In genomic region chr1:28421744-28422143, GRCh38 we compare ENCODE assay signal across 27 cellular contexts. TPM values are rescaled to one million over a fixed set of nuclear protein-coding genes. Genes with fewer than 3 reads are reported as not detected.
A peak's percentile ranks its signal among the peaks of the same experiment; 100 is the strongest.
DNase-seq lines count a peak whose midpoint lies in the region; TF ChIP-seq lines count a peak whose summit lies in the region.
"Had no signal": no experiment of that assay in that cellular context is flagged by ENCODE, and none has a peak within 500 bp of the region (broad histone marks: within the 10 kb centered on the region; RNA-seq: fewer than 3 reads in every experiment).

No MANE protein-coding gene starts in this region.

- no peaks in the 10 kb centered on the region for H3K9me3 ChIP-seq in SK-N-MC (ENCODE audit: low read depth, low read length)
- no peaks in the 10 kb centered on the region for H3K9me3 ChIP-seq in esophagus squamous epithelium
- H3K9me3 ChIP-seq: adrenal gland, body of pancreas, HAP-1 had no signal

- no peaks in the 10 kb centered on the region for H3K9me3 Mint-ChIP-seq in activated T-helper 2 cell treated with anti-CD3 and anti-CD28 coated beads, Interferon-gamma antibody, Interleukin-2, Interleukin-4, amounts not matched to agents 10 μg/mL and 5 μg/mL and 100 μg/mL, durations not matched to agents 14 hours and 24 hours and 36 hours
- H3K9me3 Mint-ChIP-seq: activated CD4-positive, alpha-beta memory T cell treated with anti-CD3 and anti-CD28 coated beads for 36 hours; activated naive CD4-positive, alpha-beta T cell treated with anti-CD3 and anti-CD28 coated beads, Interleukin-2, amount 10 ng/mL, durations not matched to agents 7 days and 5 days; activated T-helper 1 cell treated with anti-CD3 and anti-CD28 coated beads, Interleukin-12 subunit alpha, Interleukin-12 subunit beta, Interleukin-2, Interleukin-4 antibody, amounts not matched to agents 30 ng/mL and 10 ng/mL and 1 ng/mL, durations not matched to agents 14 hours and 24 hours and 36 hours; naive thymus-derived CD8-positive, alpha-beta T cell; stimulated activated naive B cell treated with anti-CD40 and anti-IgM and Interleukin-4, amounts not matched to agents 10 μg/mL and 1 μg/mL and 100 μg/mL, for 72 hours; type B pancreatic cell had no signal

- H3K9ac ChIP-seq in SK-N-MC (ENCODE audit: insufficient read length) = no peak overlapping the region

- intact Hi-C loops in esophagus squamous epithelium (cut with DNase I) = no loop called here
- intact Hi-C loops in activated T-helper 2 cell treated with anti-CD3 and anti-CD28 coated beads, Interferon-gamma antibody, Interleukin-2, Interleukin-4, amounts not matched to agents 10 μg/mL and 5 μg/mL and 100 μg/mL, durations not matched to agents 14 hours and 24 hours and 36 hours (cut with micrococcal nuclease) = no loop called here

- H3K4me3 Mint-ChIP-seq in activated T-helper 2 cell treated with anti-CD3 and anti-CD28 coated beads, Interferon-gamma antibody, Interleukin-2, Interleukin-4, amounts not matched to agents 10 μg/mL and 5 μg/mL and 100 μg/mL, durations not matched to agents 14 hours and 24 hours and 36 hours (ENCODE audit: low read depth) = no peak overlapping the region
- H3K4me3 Mint-ChIP-seq: activated CD4-positive, alpha-beta memory T cell treated with anti-CD3 and anti-CD28 coated beads for 36 hours; activated naive CD4-positive, alpha-beta T cell treated with anti-CD3 and anti-CD28 coated beads, Interleukin-2, amount 10 ng/mL, durations not matched to agents 7 days and 5 days; activated T-helper 1 cell treated with anti-CD3 and anti-CD28 coated beads, Interleukin-12 subunit alpha, Interleukin-12 subunit beta, Interleukin-2, Interleukin-4 antibody, amounts not matched to agents 30 ng/mL and 10 ng/mL and 1 ng/mL, durations not matched to agents 14 hours and 24 hours and 36 hours; naive thymus-derived CD8-positive, alpha-beta T cell; stimulated activated naive B cell treated with anti-CD40 and anti-IgM and Interleukin-4, amounts not matched to agents 10 μg/mL and 1 μg/mL and 100 μg/mL, for 72 hours; T-helper 17 cell; type B pancreatic cell had no signal

- no peaks in the 10 kb centered on the region for H3K27me3 ChIP-seq in esophagus squamous epithelium
- H3K27me3 ChIP-seq: adrenal gland, body of pancreas had no signal

- peaks cover 0 to 30% (median 0%) of the 10 kb centered on the region in 3 donors for H3K4me1 ChIP-seq in esophagus squamous epithelium
- H3K4me1 ChIP-seq: HAP-1 had no signal

- TF ChIP-seq CTCF in esophagus squamous epithelium (IDR thresholded peaks at IDR 0.05) = no peak

- H3K36me3 ChIP-seq in SK-N-MC (ENCODE audit: insufficient read depth, low read length) (peaks cover 7% of the 10 kb centered on the region; the same call in 1 of the 2 replicates), esophagus squamous epithelium (peaks cover 0 to 13% (median 0%) of the 10 kb centered on the region in 3 donors)
- H3K36me3 ChIP-seq: adrenal gland, HAP-1 had no signal

- H3K27ac Mint-ChIP-seq in activated T-helper 2 cell treated with anti-CD3 and anti-CD28 coated beads, Interferon-gamma antibody, Interleukin-2, Interleukin-4, amounts not matched to agents 10 μg/mL and 5 μg/mL and 100 μg/mL, durations not matched to agents 14 hours and 24 hours and 36 hours = no peak overlapping the region
- H3K27ac Mint-ChIP-seq: activated CD4-positive, alpha-beta memory T cell treated with anti-CD3 and anti-CD28 coated beads for 36 hours; activated naive CD4-positive, alpha-beta T cell treated with anti-CD3 and anti-CD28 coated beads, Interleukin-2, amount 10 ng/mL, durations not matched to agents 7 days and 5 days; activated T-helper 1 cell treated with anti-CD3 and anti-CD28 coated beads, Interleukin-12 subunit alpha, Interleukin-12 subunit beta, Interleukin-2, Interleukin-4 antibody, amounts not matched to agents 30 ng/mL and 10 ng/mL and 1 ng/mL, durations not matched to agents 14 hours and 24 hours and 36 hours; stimulated activated naive B cell treated with anti-CD40 and anti-IgM and Interleukin-4, amounts not matched to agents 10 μg/mL and 1 μg/mL and 100 μg/mL, for 72 hours; T-helper 17 cell; type B pancreatic cell had no signal

- 53 to 57% methylated on average over 1 of the region's 1 CpG for WGBS in esophagus squamous epithelium, 2 donors

- peaks cover 10% of the 10 kb centered on the region for H3K4me1 Mint-ChIP-seq in activated T-helper 2 cell treated with anti-CD3 and anti-CD28 coated beads, Interferon-gamma antibody, Interleukin-2, Interleukin-4, amounts not matched to agents 10 μg/mL and 5 μg/mL and 100 μg/mL, durations not matched to agents 14 hours and 24 hours and 36 hours (ENCODE audit: low read depth)

- no peaks in the 10 kb centered on the region for H3K27me3 Mint-ChIP-seq in activated T-helper 2 cell treated with anti-CD3 and anti-CD28 coated beads, Interferon-gamma antibody, Interleukin-2, Interleukin-4, amounts not matched to agents 10 μg/mL and 5 μg/mL and 100 μg/mL, durations not matched to agents 14 hours and 24 hours and 36 hours (ENCODE audit: low read depth)
- H3K27me3 Mint-ChIP-seq: activated CD4-positive, alpha-beta memory T cell treated with anti-CD3 and anti-CD28 coated beads for 36 hours; activated naive CD4-positive, alpha-beta T cell treated with anti-CD3 and anti-CD28 coated beads, Interleukin-2, amount 10 ng/mL, durations not matched to agents 7 days and 5 days; naive thymus-derived CD8-positive, alpha-beta T cell; stimulated activated naive B cell treated with anti-CD40 and anti-IgM and Interleukin-4, amounts not matched to agents 10 μg/mL and 1 μg/mL and 100 μg/mL, for 72 hours; T-helper 17 cell; type B pancreatic cell had no signal

- H3K27ac ChIP-seq in SK-N-MC (peak overlapping the region; percentile 64), esophagus squamous epithelium (peak overlapping the region in 3 of 4 donors; percentile 16 to 53 (median 38))
- H3K27ac ChIP-seq: adrenal gland, body of pancreas, C4-2B had no signal

- DNase-seq in HPDE6-E6E7 (ENCODE audit: extremely low spot score) (peak; percentile 3), SK-N-MC (ENCODE audit: low read depth, low spot score) (no peak), esophagus squamous epithelium (lab: John Stamatoyannopoulos, UW) (no peak), superior temporal gyrus (ENCODE audit: extremely low spot score) (peak; percentile 2), dedifferentiated amniotic fluid mesenchymal stem cell (ENCODE audit: extremely low spot score) (no peak)
- no peak for DNase-seq in activated T-helper 2 cell treated with anti-CD3 and anti-CD28 coated beads, Interferon-gamma antibody, Interleukin-2, Interleukin-4, amounts not matched to agents 10 μg/mL and 5 μg/mL and 100 μg/mL, durations not matched to agents 14 hours and 24 hours and 36 hours (ENCODE audit: low spot score)
- no peak for DNase-seq in stimulated activated CD4-positive, alpha-beta T cell treated with anti-CD3 and anti-CD28 coated beads, Interleukin-4, amount 100 ng/mL, for 4 hours
- DNase-seq: activated CD4-positive, alpha-beta memory T cell treated with anti-CD3 and anti-CD28 coated beads for 36 hours; activated naive CD4-positive, alpha-beta T cell treated with anti-CD3 and anti-CD28 coated beads, Interleukin-2, amount 10 ng/mL, durations not matched to agents 7 days and 5 days; adrenal gland; body of pancreas; cerebellar nuclear complex; COR-L47; DMS53; GDM1; IMR-90; naive thymus-derived CD8-positive, alpha-beta T cell; NCI-H1048; NCI-H187; nucleus accumbens; stimulated activated naive B cell treated with anti-CD40 and anti-IgM and Interleukin-4, amounts not matched to agents 10 μg/mL and 1 μg/mL and 100 μg/mL, for 72 hours; substantia nigra; T-helper 17 cell had no signal

- H3K4me3 ChIP-seq in SK-N-MC (no peak overlapping the region), esophagus squamous epithelium (no peak overlapping the region)
- H3K4me3 ChIP-seq: adrenal gland, body of pancreas, HAP-1 had no signal

- peaks cover 10% of the 10 kb centered on the region for H3K36me3 Mint-ChIP-seq in activated T-helper 2 cell treated with anti-CD3 and anti-CD28 coated beads, Interferon-gamma antibody, Interleukin-2, Interleukin-4, amounts not matched to agents 10 μg/mL and 5 μg/mL and 100 μg/mL, durations not matched to agents 14 hours and 24 hours and 36 hours (ENCODE audit: low read depth)
- H3K36me3 Mint-ChIP-seq: activated CD4-positive, alpha-beta memory T cell treated with anti-CD3 and anti-CD28 coated beads for 36 hours had no signal

- TF ChIP-seq POLR2A in esophagus squamous epithelium (IDR thresholded peaks at IDR 0.05) = no peak

RNA-seq across cellular contexts. Expression of gene PHACTR4, which starts 52.2 kb away (rescaled TPM):
- 10 to 100 TPM; 33.4 to 41.0 (median 36.3) TPM for total RNA-seq in esophagus squamous epithelium
- 30.2 and 32.1 TPM in 2 replicates for total RNA-seq in activated T-helper 2 cell treated with anti-CD3 and anti-CD28 coated beads, Interferon-gamma antibody, Interleukin-2, Interleukin-4, amounts not matched to agents 10 μg/mL and 5 μg/mL and 100 μg/mL, durations not matched to agents 14 hours and 24 hours and 36 hours

Comparison
In these comparisons a context has a peak if more than half of its experiments do, and no peak if none do; other contexts are left out.
1. DNase-seq: peak in HPDE6-E6E7 (single experiment) and superior temporal gyrus (single experiment); none in SK-N-MC (single experiment), esophagus squamous epithelium (single experiment), dedifferentiated amniotic fluid mesenchymal stem cell (single experiment), activated T-helper 2 cell treated with anti-CD3 and anti-CD28 coated beads, Interferon-gamma antibody, Interleukin-2, Interleukin-4, amounts not matched to agents 10 μg/mL and 5 μg/mL and 100 μg/mL, durations not matched to agents 14 hours and 24 hours and 36 hours (single experiment) and stimulated activated CD4-positive, alpha-beta T cell treated with anti-CD3 and anti-CD28 coated beads, Interleukin-4, amount 100 ng/mL, for 4 hours (0 of 2).